In the genomic region with DNA sequence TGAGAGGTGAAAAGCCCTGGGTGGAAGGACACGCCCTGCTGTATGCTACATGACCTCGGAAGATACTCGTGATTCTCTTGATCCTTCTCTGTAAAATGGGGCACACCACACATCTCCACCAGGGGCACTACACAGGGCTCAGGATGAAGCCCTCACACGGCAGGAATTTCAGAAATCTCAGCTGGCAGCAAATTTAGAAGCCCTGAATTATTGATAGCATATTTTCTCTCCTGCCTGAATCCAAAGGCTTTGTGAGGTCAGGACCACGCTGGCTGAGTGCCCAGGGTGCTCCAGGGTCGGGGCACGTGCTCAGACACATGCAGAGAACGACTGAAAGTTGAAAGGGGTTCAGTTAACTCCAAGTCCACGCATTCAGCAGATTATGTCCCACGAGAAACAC, we compare ENCODE assay signal across 8 cellular contexts. TPM values are rescaled to one million over a fixed set of nuclear protein-coding genes. Genes with fewer than 3 reads are reported as not detected.
DNase-seq lines count a peak whose midpoint lies in the region; ATAC-seq and TF ChIP-seq lines count a peak whose summit lies in the region.

No MANE protein-coding gene starts in this region.

- no peak overlapping the region for H3K4me3 ChIP-seq in astrocyte of the spinal cord (ENCODE audit: low read depth, low read length)

- H3K27me3 Mint-ChIP-seq in immature natural killer cell (ENCODE audit: low read depth in 3 of 3): peaks cover 1 to 9% (median 2%) of the 10 kb centered on the region in 3 donors

- H3K27ac Mint-ChIP-seq in immature natural killer cell: peak overlapping the region in 5 of 6 donors; percentile 26 to 87 (median 76)

- no peaks in the 10 kb centered on the region for H3K36me3 Mint-ChIP-seq in immature natural killer cell

- DNase-seq in AG09319 (ENCODE audit: extremely low read depth, low read depth) (peak; percentile 67), HuH-7.5 (ENCODE audit: low spot score) (peak; percentile 27), T follicular helper cell (ENCODE audit: low read depth) (peak; percentile 41), astrocyte of the spinal cord (ENCODE audit: low read depth, low spot score) (peak; percentile 74), immature natural killer cell (peak; percentile 26 to 38 (median 32)), NCI-H774 (lab: John Stamatoyannopoulos, UW) (no peak)
- DNase-seq in stimulated activated CD4-positive, alpha-beta T cell treated with anti-CD3 and anti-CD28 coated beads, Interleukin-4, amount 100 ng/mL, for 1 hour: peak; percentile 48

- H3K4me1 Mint-ChIP-seq in immature natural killer cell: peaks cover 45 to 55% of the 10 kb centered on the region in 2 donors

- H3K4me3 Mint-ChIP-seq in immature natural killer cell: peak overlapping the region; percentile 3 to 60 (median 50)

- peak; percentile 44 for ATAC-seq in GM18858 (IDR thresholded peaks at IDR 0.05; ENCODE audit: unreplicated experiment)

- TF ChIP-seq CTCF in AG09319 (IDR thresholded peaks at IDR 0.05; ENCODE audit: low read depth, low read length) (peak; percentile 82), astrocyte of the spinal cord (IDR thresholded peaks at IDR 0.05; ENCODE audit: low read depth, low read length) (peak; percentile 74)

- no peaks in the 10 kb centered on the region for H3K9me3 Mint-ChIP-seq in immature natural killer cell

- in situ Hi-C loops in astrocyte of the spinal cord (cut with HindIII; ENCODE audit: low sequenced_read_pairs): no loop called here

RNA-seq across cellular contexts. Expression of gene GALR1, which starts 42.1 kb away (rescaled TPM):
- not detected for polyA plus RNA-seq in immature natural killer cell
